1 cellular context compared by ENCODE assay signal in genomic region chr5:119750887-119751733, GRCh38.
TF ChIP-seq lines count a peak whose summit lies in the region.

No MANE protein-coding gene starts in this region.

TF ChIP-seq in K562, 482 proteins besides CTCF, POLR2A, EP300 and RAD21 (continued from another document):
- TF ChIP-seq ZBTB11 (CRISPR knock-in tag; IDR thresholded peaks at IDR 0.05) (no peak), ZNF695 (CRISPR knock-in tag; IDR thresholded peaks at IDR 0.05) (no peak), POLR2B (IDR thresholded peaks at IDR 0.05; ENCODE audit: low read depth, partially characterized antibody) (no peak), MTF1 (CRISPR knock-in tag; IDR thresholded peaks at IDR 0.05; ENCODE audit: borderline replicate concordance) (no peak), MED1 (CRISPR knock-in tag; IDR thresholded peaks at IDR 0.05; ENCODE audit: borderline replicate concordance) (no peak), SRSF9 (IDR thresholded peaks at IDR 0.05; ENCODE audit: borderline replicate concordance, low read depth, low read length) (no peak), FOXO4 (CRISPR knock-in tag; IDR thresholded peaks at IDR 0.05) (no peak), PHF8 (IDR thresholded peaks at IDR 0.05; ENCODE audit: borderline replicate concordance, low read length) (0 out of 2 replicates have a peak, but pooled peaks have one; percentile 0), LCOR (CRISPR knock-in tag; IDR thresholded peaks at IDR 0.05) (no peak), ZNF3 (CRISPR knock-in tag; IDR thresholded peaks at IDR 0.05) (no peak), NRF1 (conservative IDR thresholded peaks at IDR 0.05 in 1 of 2, IDR thresholded peaks at IDR 0.05 in 1 of 2) (no peak), ZNF592 (IDR thresholded peaks at IDR 0.05) (no peak), FOXM1 (IDR thresholded peaks at IDR 0.05; ENCODE audit: low read depth) (no peak), FOXM1 (CRISPR knock-in tag; IDR thresholded peaks at IDR 0.05; ENCODE audit: low read depth) (no peak), STAT5B (CRISPR knock-in tag; IDR thresholded peaks at IDR 0.05) (no peak), NKRF (IDR thresholded peaks at IDR 0.05; ENCODE audit: borderline replicate concordance) (no peak), MLLT1 (IDR thresholded peaks at IDR 0.05) (no peak)
TF ChIP-seq in K562: peak in this region for 9.
